Comparison of ENCODE assay signal across 8 cellular contexts in the genomic region with DNA sequence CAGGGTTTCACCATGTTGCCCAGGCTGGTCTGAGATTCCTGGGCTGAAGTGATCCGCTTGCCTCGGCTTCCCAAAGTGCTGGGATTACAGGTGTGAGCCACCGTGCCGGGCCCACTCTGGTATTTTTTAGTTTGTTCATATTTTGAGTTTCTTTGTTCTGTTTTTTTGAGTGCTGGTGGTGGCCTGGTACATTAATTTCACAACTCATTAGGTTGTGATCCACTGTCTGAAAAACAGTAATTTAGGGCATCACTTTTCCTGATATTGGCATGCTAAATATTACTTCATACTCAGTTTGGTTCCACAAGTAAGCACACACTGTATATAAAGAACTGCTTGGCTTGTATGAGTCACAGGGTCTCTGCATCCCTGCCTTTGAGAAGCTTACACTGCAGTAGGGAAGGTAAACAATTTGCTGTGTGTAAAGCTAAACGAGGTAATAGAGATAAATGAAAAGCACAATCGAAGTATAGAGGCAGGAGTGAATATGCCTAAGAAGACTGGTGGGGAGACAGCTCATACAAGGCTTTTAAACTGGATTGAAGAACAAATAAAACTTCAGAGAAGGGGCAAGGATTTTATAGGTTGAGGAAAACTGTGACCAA. TPM values are rescaled to one million over a fixed set of nuclear protein-coding genes. Genes with fewer than 3 reads are reported as not detected.
DNase-seq lines count a peak whose midpoint lies in the region; ATAC-seq lines count a peak whose summit lies in the region.

No MANE protein-coding gene starts in this region.

- DNase-seq in HCEC 1CT (peak; percentile 64), hepatic stellate cell (ENCODE audit: low spot score) (peak; percentile 32), UCSD-AML1 (lab: John Stamatoyannopoulos, UW; ENCODE audit: unreplicated experiment) (no peak), OCI-M1 (lab: John Stamatoyannopoulos, UW) (no peak), SKM-1 (lab: John Stamatoyannopoulos, UW; ENCODE audit: unreplicated experiment) (no peak)
- DNase-seq in stimulated activated effector memory CD8-positive, alpha-beta T cell treated with anti-CD3 and anti-CD28 coated beads, Interleukin-12 subunit alpha, Interleukin-12 subunit beta, amount 100 ng/mL, for 72 hours (ENCODE audit: low spot score in 2 of 2), result no peak

- ATAC-seq in activated T-helper 17 cell treated with anti-CD3 and anti-CD28 coated beads, Interleukin-2, amount 50 U/mL, for 72 hours (replicated peaks), result peak; percentile 74
- peak; percentile 84 for ATAC-seq in stimulated activated effector memory CD8-positive, alpha-beta T cell treated with anti-CD3 and anti-CD28 coated beads, Interleukin-12 subunit alpha, Interleukin-12 subunit beta, amount 100 ng/mL, for 72 hours
- no peak for ATAC-seq in HG02588 (IDR thresholded peaks at IDR 0.05; ENCODE audit: unreplicated experiment)

- H3K36me3 Mint-ChIP-seq in activated T-helper 17 cell treated with anti-CD3 and anti-CD28 coated beads, Interleukin-2, amount 50 U/mL, for 72 hours (ENCODE audit: low read depth), result peaks cover 20% of the 10 kb centered on the region
- no peaks in the 10 kb centered on the region for H3K36me3 Mint-ChIP-seq in stimulated activated effector memory CD8-positive, alpha-beta T cell treated with anti-CD3 and anti-CD28 coated beads, Interleukin-12 subunit alpha, Interleukin-12 subunit beta, amount 100 ng/mL, for 72 hours

- H3K9me3 Mint-ChIP-seq in activated T-helper 17 cell treated with anti-CD3 and anti-CD28 coated beads, Interleukin-2, amount 50 U/mL, for 72 hours, result no peaks in the 10 kb centered on the region
- no peaks in the 10 kb centered on the region for H3K9me3 Mint-ChIP-seq in stimulated activated effector memory CD8-positive, alpha-beta T cell treated with anti-CD3 and anti-CD28 coated beads, Interleukin-12 subunit alpha, Interleukin-12 subunit beta, amount 100 ng/mL, for 72 hours

- no peaks in the 10 kb centered on the region for H3K27me3 Mint-ChIP-seq in activated T-helper 17 cell treated with anti-CD3 and anti-CD28 coated beads, Interleukin-2, amount 50 U/mL, for 72 hours

- H3K4me3 Mint-ChIP-seq in activated T-helper 17 cell treated with anti-CD3 and anti-CD28 coated beads, Interleukin-2, amount 50 U/mL, for 72 hours, result peak overlapping the region; percentile 15
- no peak overlapping the region for H3K4me3 Mint-ChIP-seq in stimulated activated effector memory CD8-positive, alpha-beta T cell treated with anti-CD3 and anti-CD28 coated beads, Interleukin-12 subunit alpha, Interleukin-12 subunit beta, amount 100 ng/mL, for 72 hours

- peaks cover 29% of the 10 kb centered on the region for H3K4me1 Mint-ChIP-seq in activated T-helper 17 cell treated with anti-CD3 and anti-CD28 coated beads, Interleukin-2, amount 50 U/mL, for 72 hours
- peaks cover 43% of the 10 kb centered on the region for H3K4me1 Mint-ChIP-seq in stimulated activated effector memory CD8-positive, alpha-beta T cell treated with anti-CD3 and anti-CD28 coated beads, Interleukin-12 subunit alpha, Interleukin-12 subunit beta, amount 100 ng/mL, for 72 hours

- peak overlapping the region; percentile 9 for H3K27ac Mint-ChIP-seq in activated T-helper 17 cell treated with anti-CD3 and anti-CD28 coated beads, Interleukin-2, amount 50 U/mL, for 72 hours
- peak overlapping the region; percentile 39 for H3K27ac Mint-ChIP-seq in stimulated activated effector memory CD8-positive, alpha-beta T cell treated with anti-CD3 and anti-CD28 coated beads, Interleukin-12 subunit alpha, Interleukin-12 subunit beta, amount 100 ng/mL, for 72 hours

RNA-seq across cellular contexts. Expression of a gene that starts 7.7 kb away (rescaled TPM):
- 10 to 100 TPM; 33.6 to 36.3 TPM for total RNA-seq in activated T-helper 17 cell treated with anti-CD3 and anti-CD28 coated beads, Interleukin-2, amount 50 U/mL, for 72 hours

Comparison
In these comparisons a context has a peak if more than half of its experiments do, and no peak if none do; other contexts are left out.
1. DNase-seq: peak in HCEC 1CT (single experiment) and hepatic stellate cell (single experiment); none in stimulated activated effector memory CD8-positive, alpha-beta T cell treated with anti-CD3 and anti-CD28 coated beads, Interleukin-12 subunit alpha, Interleukin-12 subunit beta, amount 100 ng/mL, for 72 hours (0 of 2), UCSD-AML1 (single experiment), OCI-M1 (single experiment) and SKM-1 (single experiment).